1 cellular context compared by ENCODE assay signal in genomic region chr10:33661580-33662269, GRCh38.
TF ChIP-seq lines count a peak whose summit lies in the region.

No MANE protein-coding gene starts in this region.

TF ChIP-seq in HepG2, 621 proteins besides CTCF, POLR2A, EP300 and RAD21 (continued from another document and continues in another):
- no peak for TF ChIP-seq HMGXB3 (CRISPR knock-in tag; IDR thresholded peaks at IDR 0.05; ENCODE audit: borderline replicate concordance)
- no peak for TF ChIP-seq IKZF4 (CRISPR knock-in tag; IDR thresholded peaks at IDR 0.05; ENCODE audit: borderline replicate concordance, low read depth, not compliant biosample characterization)
- no peak for TF ChIP-seq ZNF484 (CRISPR knock-in tag; IDR thresholded peaks at IDR 0.05; ENCODE audit: borderline replicate concordance, low read depth)
- TF ChIP-seq MED8 (CRISPR knock-in tag; IDR thresholded peaks at IDR 0.05; ENCODE audit: insufficient replicate concordance) = no peak
- TF ChIP-seq RBFOX2 (IDR thresholded peaks at IDR 0.05; ENCODE audit: low read depth, low read length) = no peak
- peak; percentile 32; the same call in 1 of the 2 replicates for TF ChIP-seq SAP130 (CRISPR knock-in tag; IDR thresholded peaks at IDR 0.05; ENCODE audit: low read depth)
- peak; percentile 47; the same call in 1 of the 2 replicates for TF ChIP-seq BCL6 (CRISPR knock-in tag; IDR thresholded peaks at IDR 0.05)
- no peak for TF ChIP-seq ARNT (IDR thresholded peaks at IDR 0.05)
- TF ChIP-seq ELF3 (CRISPR knock-in tag; IDR thresholded peaks at IDR 0.05) = peak; percentile 69; the same call in 1 of the 2 replicates
- TF ChIP-seq ZNF550 (CRISPR knock-in tag; IDR thresholded peaks at IDR 0.05; ENCODE audit: borderline replicate concordance) = no peak
- no peak for TF ChIP-seq ZNF263 (CRISPR knock-in tag; IDR thresholded peaks at IDR 0.05)
- TF ChIP-seq MAFG (CRISPR knock-in tag; IDR thresholded peaks at IDR 0.05) = no peak
- TF ChIP-seq REPIN1 (CRISPR knock-in tag; IDR thresholded peaks at IDR 0.05; ENCODE audit: borderline replicate concordance, low read depth) = no peak
- peak; percentile 38; the same call in 1 of the 2 replicates for TF ChIP-seq NR2C2 (CRISPR knock-in tag; IDR thresholded peaks at IDR 0.05; ENCODE audit: borderline replicate concordance)
- 0 out of 2 replicates have a peak, but pooled peaks have one; percentile 25 for TF ChIP-seq PHF21A (CRISPR knock-in tag; IDR thresholded peaks at IDR 0.05)
- TF ChIP-seq ZNF567 (CRISPR knock-in tag; IDR thresholded peaks at IDR 0.05; ENCODE audit: borderline replicate concordance) = no peak
- TF ChIP-seq DDIT3 (CRISPR knock-in tag; IDR thresholded peaks at IDR 0.05) = no peak
- no peak for TF ChIP-seq NR3C1 (CRISPR knock-in tag; IDR thresholded peaks at IDR 0.05)
- TF ChIP-seq IRF2 (CRISPR knock-in tag; IDR thresholded peaks at IDR 0.05) = no peak
- TF ChIP-seq, protein P1, sequence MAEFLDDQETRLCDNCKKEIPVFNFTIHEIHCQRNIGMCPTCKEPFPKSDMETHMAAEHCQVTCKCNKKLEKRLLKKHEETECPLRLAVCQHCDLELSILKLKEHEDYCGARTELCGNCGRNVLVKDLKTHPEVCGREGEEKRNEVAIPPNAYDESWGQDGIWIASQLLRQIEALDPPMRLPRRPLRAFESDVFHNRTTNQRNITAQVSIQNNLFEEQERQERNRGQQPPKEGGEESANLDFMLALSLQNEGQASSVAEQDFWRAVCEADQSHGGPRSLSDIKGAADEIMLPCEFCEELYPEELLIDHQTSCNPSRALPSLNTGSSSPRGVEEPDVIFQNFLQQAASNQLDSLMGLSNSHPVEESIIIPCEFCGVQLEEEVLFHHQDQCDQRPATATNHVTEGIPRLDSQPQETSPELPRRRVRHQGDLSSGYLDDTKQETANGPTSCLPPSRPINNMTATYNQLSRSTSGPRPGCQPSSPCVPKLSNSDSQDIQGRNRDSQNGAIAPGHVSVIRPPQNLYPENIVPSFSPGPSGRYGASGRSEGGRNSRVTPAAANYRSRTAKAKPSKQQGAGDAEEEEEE (CRISPR knock-in tag; IDR thresholded peaks at IDR 0.05; ENCODE audit: borderline replicate concordance) = no peak
- TF ChIP-seq ZNF333 (CRISPR knock-in tag; IDR thresholded peaks at IDR 0.05; ENCODE audit: borderline replicate concordance) = no peak
- no peak for TF ChIP-seq PLRG1 (conservative IDR thresholded peaks at IDR 0.05)
- no peak for TF ChIP-seq ATRX (CRISPR knock-in tag; IDR thresholded peaks at IDR 0.05; ENCODE audit: borderline replicate concordance)
- TF ChIP-seq NBN (conservative IDR thresholded peaks at IDR 0.05) = no peak
- TF ChIP-seq KAT8 (CRISPR knock-in tag; IDR thresholded peaks at IDR 0.05) = no peak
- no peak for TF ChIP-seq MAF1 (CRISPR knock-in tag; IDR thresholded peaks at IDR 0.05; ENCODE audit: borderline replicate concordance)
- TF ChIP-seq, protein P2, sequence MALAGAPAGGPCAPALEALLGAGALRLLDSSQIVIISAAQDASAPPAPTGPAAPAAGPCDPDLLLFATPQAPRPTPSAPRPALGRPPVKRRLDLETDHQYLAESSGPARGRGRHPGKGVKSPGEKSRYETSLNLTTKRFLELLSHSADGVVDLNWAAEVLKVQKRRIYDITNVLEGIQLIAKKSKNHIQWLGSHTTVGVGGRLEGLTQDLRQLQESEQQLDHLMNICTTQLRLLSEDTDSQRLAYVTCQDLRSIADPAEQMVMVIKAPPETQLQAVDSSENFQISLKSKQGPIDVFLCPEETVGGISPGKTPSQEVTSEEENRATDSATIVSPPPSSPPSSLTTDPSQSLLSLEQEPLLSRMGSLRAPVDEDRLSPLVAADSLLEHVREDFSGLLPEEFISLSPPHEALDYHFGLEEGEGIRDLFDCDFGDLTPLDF (CRISPR knock-in tag; IDR thresholded peaks at IDR 0.05) = no peak
- TF ChIP-seq PCBP2 (optimal IDR thresholded peaks at IDR 0.05; ENCODE audit: low read depth, low read length, poor library complexity, severe bottlenecking) = no peak
- no peak for TF ChIP-seq ZNF598 (CRISPR knock-in tag; IDR thresholded peaks at IDR 0.05; ENCODE audit: borderline replicate concordance)
- no peak for TF ChIP-seq NFIC (IDR thresholded peaks at IDR 0.05; ENCODE audit: low read length)
- TF ChIP-seq TP53 (CRISPR knock-in tag; conservative IDR thresholded peaks at IDR 0.05) = no peak
- TF ChIP-seq SP5 (CRISPR knock-in tag; IDR thresholded peaks at IDR 0.05; ENCODE audit: borderline replicate concordance, low read depth) = peak; percentile 82
- no peak for TF ChIP-seq ZNF512 (CRISPR knock-in tag; IDR thresholded peaks at IDR 0.05)
- TF ChIP-seq HNF1B (CRISPR knock-in tag; IDR thresholded peaks at IDR 0.05) = 0 out of 2 replicates have a peak, but pooled peaks have one; percentile 50
- no peak for TF ChIP-seq RFX3 (CRISPR knock-in tag; IDR thresholded peaks at IDR 0.05)
- TF ChIP-seq NAIF1 (CRISPR knock-in tag; IDR thresholded peaks at IDR 0.05; ENCODE audit: borderline replicate concordance) = no peak
- TF ChIP-seq ADNP (CRISPR knock-in tag; IDR thresholded peaks at IDR 0.05) = no peak
- TF ChIP-seq, protein P3, sequence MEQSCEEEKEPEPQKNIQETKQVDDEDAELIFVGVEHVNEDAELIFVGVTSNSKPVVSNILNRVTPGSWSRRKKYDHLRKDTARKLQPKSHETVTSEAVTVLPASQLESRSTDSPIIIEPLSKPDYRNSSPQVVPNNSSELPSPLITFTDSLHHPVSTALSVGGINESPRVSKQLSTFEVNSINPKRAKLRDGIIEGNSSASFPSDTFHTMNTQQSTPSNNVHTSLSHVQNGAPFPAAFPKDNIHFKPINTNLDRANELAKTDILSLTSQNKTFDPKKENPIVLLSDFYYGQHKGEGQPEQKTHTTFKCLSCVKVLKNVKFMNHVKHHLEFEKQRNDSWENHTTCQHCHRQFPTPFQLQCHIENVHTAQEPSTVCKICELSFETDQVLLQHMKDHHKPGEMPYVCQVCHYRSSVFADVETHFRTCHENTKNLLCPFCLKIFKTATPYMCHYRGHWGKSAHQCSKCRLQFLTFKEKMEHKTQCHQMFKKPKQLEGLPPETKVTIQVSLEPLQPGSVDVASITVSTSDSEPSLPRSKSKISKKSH (CRISPR knock-in tag; IDR thresholded peaks at IDR 0.05; ENCODE audit: borderline replicate concordance) = no peak
- TF ChIP-seq ZNF766 (CRISPR knock-in tag; IDR thresholded peaks at IDR 0.05; ENCODE audit: borderline replicate concordance) = no peak
- no peak for TF ChIP-seq TIGD3 (CRISPR knock-in tag; IDR thresholded peaks at IDR 0.05; ENCODE audit: borderline replicate concordance)
- no peak for TF ChIP-seq SRSF4 (IDR thresholded peaks at IDR 0.05; ENCODE audit: low read depth, low read length, poor library complexity, severe bottlenecking)
- no peak for TF ChIP-seq RBAK (CRISPR knock-in tag; IDR thresholded peaks at IDR 0.05)
- TF ChIP-seq, protein P4, sequence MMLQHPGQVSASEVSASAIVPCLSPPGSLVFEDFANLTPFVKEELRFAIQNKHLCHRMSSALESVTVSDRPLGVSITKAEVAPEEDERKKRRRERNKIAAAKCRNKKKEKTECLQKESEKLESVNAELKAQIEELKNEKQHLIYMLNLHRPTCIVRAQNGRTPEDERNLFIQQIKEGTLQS (CRISPR knock-in tag; IDR thresholded peaks at IDR 0.05) = no peak
- no peak for TF ChIP-seq EED (CRISPR knock-in tag; IDR thresholded peaks at IDR 0.05)
- TF ChIP-seq MAFF (IDR thresholded peaks at IDR 0.05; ENCODE audit: low read depth, low read length) = no peak
- TF ChIP-seq PTBP1 (IDR thresholded peaks at IDR 0.05; ENCODE audit: low read depth, low read length, poor library complexity, severe bottlenecking) = no peak
- TF ChIP-seq, protein P5, sequence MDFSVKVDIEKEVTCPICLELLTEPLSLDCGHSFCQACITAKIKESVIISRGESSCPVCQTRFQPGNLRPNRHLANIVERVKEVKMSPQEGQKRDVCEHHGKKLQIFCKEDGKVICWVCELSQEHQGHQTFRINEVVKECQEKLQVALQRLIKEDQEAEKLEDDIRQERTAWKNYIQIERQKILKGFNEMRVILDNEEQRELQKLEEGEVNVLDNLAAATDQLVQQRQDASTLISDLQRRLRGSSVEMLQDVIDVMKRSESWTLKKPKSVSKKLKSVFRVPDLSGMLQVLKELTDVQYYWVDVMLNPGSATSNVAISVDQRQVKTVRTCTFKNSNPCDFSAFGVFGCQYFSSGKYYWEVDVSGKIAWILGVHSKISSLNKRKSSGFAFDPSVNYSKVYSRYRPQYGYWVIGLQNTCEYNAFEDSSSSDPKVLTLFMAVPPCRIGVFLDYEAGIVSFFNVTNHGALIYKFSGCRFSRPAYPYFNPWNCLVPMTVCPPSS (IDR thresholded peaks at IDR 0.05) = no peak
- no peak for TF ChIP-seq ZNF235 (CRISPR knock-in tag; IDR thresholded peaks at IDR 0.05; ENCODE audit: borderline replicate concordance)
